ENCODE assay signal across 14 cellular contexts in genomic region chr19:39122934-39123731, GRCh38. TPM values are rescaled to one million over a fixed set of nuclear protein-coding genes. Genes with fewer than 3 reads are reported as not detected.
DNase-seq lines count a peak whose midpoint lies in the region; ATAC-seq and TF ChIP-seq lines count a peak whose summit lies in the region.
"Had no signal": no experiment of that assay in that cellular context is flagged by ENCODE, and none has a peak within 500 bp of the region (broad histone marks: within the 10 kb centered on the region; RNA-seq: fewer than 3 reads in every experiment).

No MANE protein-coding gene starts in this region.

- H3K4me1 ChIP-seq in BLaER1: peaks cover 36% of the 10 kb centered on the region

- DNase-seq in T-cell: no peak
- DNase-seq in nephron progenitor cell: no peak
- no peak for DNase-seq in activated naive CD4-positive, alpha-beta T cell treated with Interleukin-2 at 50 U/mL for 16 hours
- DNase-seq in MV-4-11 (lab: John Stamatoyannopoulos, UW): no peak
- DNase-seq: CD8-positive, alpha-beta T cell; DMS79 treated with DMSO at 0.1 percent for 48 hours; HCEC 1CT; NCI-H146; NCI-H510A treated with DMSO at 0.1 percent for 48 hours had no signal

- H3K27me3 Mint-ChIP-seq in T-cell: peaks cover 0 to 6% of the 10 kb centered on the region in 2 donors
- peaks cover 35% of the 10 kb centered on the region for H3K27me3 Mint-ChIP-seq in nephron progenitor cell (ENCODE audit: low read depth, poor library complexity)

- no peaks in the 10 kb centered on the region for H3K27me3 ChIP-seq in BLaER1

- H3K4me1 Mint-ChIP-seq in T-cell (peaks cover 32 to 43% (median 36%) of the 10 kb centered on the region in 3 donors), nephron progenitor cell (peaks cover 38% of the 10 kb centered on the region)

- peak overlapping the region; percentile 38; the same call in 1 of the 2 replicates for H3K9ac ChIP-seq in BLaER1

- no peak overlapping the region for H3K4me3 ChIP-seq in BLaER1
- H3K4me3 ChIP-seq: K562 had no signal

- CTCF ChIA-PET in T-cell (lab: Charles Lee): interaction anchor here (0.7 to 1.6 kb wide), 4 partner anchors 65 to 261 kb away, joined by 3 to 7 read pairs (median 4); no protein-coding TSS in a partner anchor

- H3K36me3 ChIP-seq in BLaER1: no peaks in the 10 kb centered on the region

- H3K9me3 Mint-ChIP-seq in T-cell (no peaks in the 10 kb centered on the region), nephron progenitor cell (no peaks in the 10 kb centered on the region)
- H3K9me3 Mint-ChIP-seq: CD8-positive, alpha-beta T cell had no signal

- H3K4me3 Mint-ChIP-seq in T-cell (peak overlapping the region in 2 of 3 donors; percentile 49 to 94), nephron progenitor cell (peak overlapping the region; percentile 4)

- H3K36me3 Mint-ChIP-seq in T-cell (no peaks in the 10 kb centered on the region), nephron progenitor cell (ENCODE audit: low read depth) (no peaks in the 10 kb centered on the region)

- no peak overlapping the region for H3K27ac Mint-ChIP-seq in T-cell
- no peak overlapping the region for H3K27ac Mint-ChIP-seq in nephron progenitor cell
- H3K27ac Mint-ChIP-seq: CD8-positive, alpha-beta T cell had no signal

- H3K4me2 ChIP-seq in BLaER1: 0 out of 2 replicates have a peak overlapping the region, but pooled peaks have one; percentile 31

- no peaks in the 10 kb centered on the region for H3K9me3 ChIP-seq in BLaER1

- H3K27ac ChIP-seq in 22Rv1 (peak overlapping the region; percentile 20; the same call in 1 of the 2 replicates), BLaER1 (no peak overlapping the region)

- ATAC-seq in T-cell (replicated peaks in 1 of 4) (no peak), GM18520 (IDR thresholded peaks at IDR 0.05; ENCODE audit: unreplicated experiment) (no peak)
- ATAC-seq: K562 had no signal

- POLR2A ChIA-PET in T-cell (lab: Charles Lee): no interaction called here

- peaks cover 18% of the 10 kb centered on the region for H4K20me1 ChIP-seq in BLaER1

- no peak for TF ChIP-seq CTCF in 22Rv1 (IDR thresholded peaks at IDR 0.05)
- TF ChIP-seq CTCF in nephron progenitor cell (IDR thresholded peaks at IDR 0.05): no peak

RNA-seq across cellular contexts. Expression of gene PAK4, which starts 2.5 kb away (rescaled TPM):
- total RNA-seq in T-cell: 10 to 100 TPM in 3 of 5 donors, 1 to 10 TPM in 2; 8.6 to 16.8 (median 12.9) TPM

RNA-seq across cellular contexts. Expression of gene ACP7, which starts 39.0 kb away (rescaled TPM):
- total RNA-seq in T-cell: under 1 TPM in 1 of 5 donors, not detected in 4; 0.19 TPM
- total RNA-seq: CD8-positive, alpha-beta T cell; G401; K562 had no signal
